Comparison of ENCODE assay signal across 21 cellular contexts in genomic region chr2:41377837-41378236, GRCh38.
"Had no signal": no experiment of that assay in that cellular context is flagged by ENCODE, and none has a peak within 500 bp of the region (broad histone marks: within the 10 kb centered on the region; RNA-seq: fewer than 3 reads in every experiment).

No MANE protein-coding gene starts in this region.

- H3K9me3 ChIP-seq: esophagus squamous epithelium, gastroesophageal sphincter, left ventricle myocardium inferior, lower lobe of right lung, ovary, uterus had no signal

- H3K4me1 ChIP-seq: esophagus squamous epithelium, left ventricle myocardium inferior, lower lobe of right lung, neural progenitor cell, uterus had no signal

- H2AFZ ChIP-seq: neural progenitor cell had no signal

- DNase-seq: effector memory CD8-positive, alpha-beta T cell; esophagus squamous epithelium; foreskin fibroblast; glutamatergic neuron; immature natural killer cell; kidney; left cardiac atrium; left ventricle myocardium inferior; lower lobe of right lung; midbrain; nucleus accumbens; ovary; right cardiac atrium; stimulated activated CD4-positive, alpha-beta T cell treated with anti-CD3 and anti-CD28 coated beads, Interleukin-2, amount 100 ng/mL, for 48 hours; stimulated activated naive CD4-positive, alpha-beta T cell treated with Interleukin-2 at 50 U/mL for 16 hours; uterus had no signal

- H3K4me2 ChIP-seq: neural progenitor cell, smooth muscle cell had no signal

- H3K27ac ChIP-seq: epithelial cell of prostate, esophagus squamous epithelium, gastroesophageal sphincter, left ventricle myocardium inferior, lower lobe of right lung, neural progenitor cell, ovary, uterus had no signal

- H3K4me3 ChIP-seq: esophagus squamous epithelium, gastroesophageal sphincter, left ventricle myocardium inferior, lower lobe of right lung, neural progenitor cell, ovary, smooth muscle cell, uterus had no signal

- ATAC-seq: effector memory CD8-positive, alpha-beta T cell; gastroesophageal sphincter; left cardiac atrium; lower lobe of right lung; natural killer cell treated with Interleukin-12 subunit alpha and Interleukin-12 subunit beta and Interleukin-15 and Interleukin-18, amount 100 ng/mL, for 72 hours; right cardiac atrium had no signal

- FAIRE-seq: kidney had no signal

- H3K36me3 ChIP-seq: esophagus squamous epithelium, gastroesophageal sphincter, left ventricle myocardium inferior, lower lobe of right lung, neural progenitor cell, ovary, uterus had no signal

- H3K9ac ChIP-seq: neural progenitor cell had no signal

- H3K27me3 ChIP-seq: esophagus squamous epithelium, gastroesophageal sphincter, neural progenitor cell, ovary, uterus had no signal
